18 cellular contexts compared by ENCODE assay signal in genomic region chr3:144424606-144425005, GRCh38.
A peak's percentile ranks its signal among the peaks of the same experiment; 100 is the strongest.
DNase-seq lines count a peak whose midpoint lies in the region; ATAC-seq and TF ChIP-seq lines count a peak whose summit lies in the region.
"Had no signal": no experiment of that assay in that cellular context is flagged by ENCODE, and none has a peak within 500 bp of the region (broad histone marks: within the 10 kb centered on the region; RNA-seq: fewer than 3 reads in every experiment).

No MANE protein-coding gene starts in this region.

- no peak for TF ChIP-seq CTCF in GM23338 (conservative IDR thresholded peaks at IDR 0.05; ENCODE audit: low read depth in 2 of 2)
- TF ChIP-seq CTCF in PC-3 (conservative IDR thresholded peaks at IDR 0.05; ENCODE audit: low read depth, low read length): no peak
- no peak for TF ChIP-seq CTCF in mesothelial cell of epicardium (IDR thresholded peaks at IDR 0.05; ENCODE audit: unreplicated experiment)
- TF ChIP-seq CTCF in gastroesophageal sphincter (IDR thresholded peaks at IDR 0.05): no peak

- H3K27me3 ChIP-seq in GM23338 (ENCODE audit: insufficient read depth) (no peaks in the 10 kb centered on the region), PC-3 (ENCODE audit: low read length) (no peaks in the 10 kb centered on the region), gastroesophageal sphincter (no peaks in the 10 kb centered on the region)
- H3K27me3 ChIP-seq: BE2C had no signal

- H3K9me3 Mint-ChIP-seq in GM23338 (no peaks in the 10 kb centered on the region), mesothelial cell of epicardium (peaks cover 3% of the 10 kb centered on the region)

- H3K79me2 ChIP-seq in GM23338 (replicated peaks; ENCODE audit: insufficient read depth) (no peaks in the 10 kb centered on the region), PC-3 (ENCODE audit: low read length) (no peaks in the 10 kb centered on the region)

- H3K36me3 Mint-ChIP-seq in GM23338 (ENCODE audit: low read depth) (no peaks in the 10 kb centered on the region), mesothelial cell of epicardium (no peaks in the 10 kb centered on the region)
- H3K36me3 Mint-ChIP-seq: CD4-positive, CD25-positive, alpha-beta regulatory T cell; CD8-positive, alpha-beta memory T cell had no signal

- no peaks in the 10 kb centered on the region for H3K9me2 ChIP-seq in GM23338 (ENCODE audit: insufficient read depth)
- H3K9me2 ChIP-seq in PC-3 (replicated peaks; ENCODE audit: low read length): no peaks in the 10 kb centered on the region

- POLR2A ChIA-PET in PC-3 (lab: Charles Lee; ENCODE audit: unreplicated experiment): interaction anchor here (0.7 kb wide), 1 partner anchor 449 kb away, joined by 3 read pairs; no protein-coding TSS in a partner anchor

- H2AFZ ChIP-seq in GM23338 (no peak overlapping the region), PC-3 (ENCODE audit: low read length) (no peak overlapping the region)
- H2AFZ ChIP-seq: GM23248 had no signal

- H3K27me3 Mint-ChIP-seq in GM23338 (ENCODE audit: insufficient read depth, low read depth, poor library complexity) (no peaks in the 10 kb centered on the region), mesothelial cell of epicardium (ENCODE audit: low read depth) (no peaks in the 10 kb centered on the region)
- H3K27me3 Mint-ChIP-seq: CD4-positive, CD25-positive, alpha-beta regulatory T cell had no signal

- H3K4me1 ChIP-seq in GM23338 (ENCODE audit: insufficient read depth) (no peaks in the 10 kb centered on the region), PC-3 (ENCODE audit: insufficient read depth, low read length) (peaks cover 5% of the 10 kb centered on the region; the same call in 1 of the 2 replicates), gastroesophageal sphincter (peaks cover 0 to 8% (median 0%) of the 10 kb centered on the region in 3 donors)
- H3K4me1 ChIP-seq: BE2C, Caco-2 had no signal

- H3K27ac ChIP-seq in GM23338 (ENCODE audit: low read depth): no peak overlapping the region
- H3K27ac ChIP-seq in PC-3 (ENCODE audit: low read length): no peak overlapping the region
- H3K27ac ChIP-seq in gastroesophageal sphincter: no peak overlapping the region
- H3K27ac ChIP-seq: GM23248 had no signal

- H3K4me3 ChIP-seq in GM23338: no peak overlapping the region
- no peak overlapping the region for H3K4me3 ChIP-seq in PC-3 (ENCODE audit: low read length)
- no peak overlapping the region for H3K4me3 ChIP-seq in gastroesophageal sphincter
- H3K4me3 ChIP-seq: GM23248, K562 had no signal

- H3K27ac Mint-ChIP-seq in GM23338 (peak overlapping the region; percentile 50), mesothelial cell of epicardium (peak overlapping the region; percentile 33)
- H3K27ac Mint-ChIP-seq: CD4-positive, CD25-positive, alpha-beta regulatory T cell; CD8-positive, alpha-beta memory T cell had no signal

- DNase-seq in GM23338 (ENCODE audit: low spot score) (no peak), PC-3 (peak; percentile 25), cerebellum (ENCODE audit: low spot score) (peak; percentile 53), mesothelial cell of epicardium (ENCODE audit: low spot score in 2 of 2, unreplicated experiment in 2 of 2) (no peak), COR-L47 (lab: John Stamatoyannopoulos, UW) (no peak)
- DNase-seq: ACHN; BE2C; Caco-2; CD4-positive, CD25-positive, alpha-beta regulatory T cell; CD8-positive, alpha-beta memory T cell; GDM1; GM23248; HCEC 1CT; IMR-90 had no signal

- H3F3A ChIP-seq in GM23338 (replicated peaks; ENCODE audit: low read depth): no peaks in the 10 kb centered on the region
- no peaks in the 10 kb centered on the region for H3F3A ChIP-seq in PC-3 (ENCODE audit: low read length, unreplicated experiment)

- intact Hi-C loops in PC-3 (cut with micrococcal nuclease): no loop called here

- H3K9ac ChIP-seq in PC-3 (ENCODE audit: low read length): no peak overlapping the region
- H3K9ac ChIP-seq: GM23248 had no signal

- BruUV-seq in PC-3 (replicated peaks; lab: Mats Ljungman, UMichigan): no TSS peak

- H3K36me3 ChIP-seq in GM23338 (ENCODE audit: insufficient read depth): no peaks in the 10 kb centered on the region
- H3K36me3 ChIP-seq in PC-3 (ENCODE audit: low read depth, low read length): no peaks in the 10 kb centered on the region
- no peaks in the 10 kb centered on the region for H3K36me3 ChIP-seq in gastroesophageal sphincter
- H3K36me3 ChIP-seq: BE2C had no signal

- H3K4me2 ChIP-seq in GM23338 (no peak overlapping the region), PC-3 (ENCODE audit: low read length) (no peak overlapping the region)

- ATAC-seq in GM23338 (no peak), PC-3 (no peak), gastroesophageal sphincter (no peak), GM21381 (IDR thresholded peaks at IDR 0.05; ENCODE audit: unreplicated experiment) (no peak), HG02678 (IDR thresholded peaks at IDR 0.05; ENCODE audit: unreplicated experiment) (no peak)
- ATAC-seq: K562 had no signal

- H3K4me3 Mint-ChIP-seq in GM23338 (no peak overlapping the region), mesothelial cell of epicardium (no peak overlapping the region)
- H3K4me3 Mint-ChIP-seq: CD4-positive, CD25-positive, alpha-beta regulatory T cell; CD8-positive, alpha-beta memory T cell had no signal

- CTCF ChIA-PET in PC-3 (lab: Charles Lee): no interaction called here

- TF ChIP-seq EP300 in gastroesophageal sphincter (IDR thresholded peaks at IDR 0.05): no peak

- H3K4me1 Mint-ChIP-seq in GM23338 (peaks cover 8% of the 10 kb centered on the region; the same call in 2 of the 3 replicates), mesothelial cell of epicardium (peaks cover 19% of the 10 kb centered on the region)
- H3K4me1 Mint-ChIP-seq: CD4-positive, CD25-positive, alpha-beta regulatory T cell; CD8-positive, alpha-beta memory T cell had no signal

- WGBS in gastroesophageal sphincter (ENCODE audit: low coverage in 1 of 2), 2 donors: 22 to 49% methylated on average over 3 to 4 of the region's 4 CpGs

- TF ChIP-seq POLR2A in gastroesophageal sphincter (IDR thresholded peaks at IDR 0.05): no peak

- H3K9me3 ChIP-seq in PC-3 (ENCODE audit: low read length): no peaks in the 10 kb centered on the region
- no peaks in the 10 kb centered on the region for H3K9me3 ChIP-seq in gastroesophageal sphincter
- H3K9me3 ChIP-seq: BE2C, Caco-2 had no signal

- H4K20me1 ChIP-seq in GM23338 (replicated peaks; ENCODE audit: insufficient read depth) (no peaks in the 10 kb centered on the region), PC-3 (ENCODE audit: low read length) (no peaks in the 10 kb centered on the region)

TF ChIP-seq in GM23338, 12 proteins besides CTCF, POLR2A, EP300 and RAD21 (continues in another document):
- no peak for TF ChIP-seq ZNF331 (CRISPR knock-in tag; IDR thresholded peaks at IDR 0.05; ENCODE audit: low read depth)
- no peak for TF ChIP-seq EZH2 (IDR thresholded peaks at IDR 0.05; ENCODE audit: low read depth, unreplicated experiment)
- no peak for TF ChIP-seq ZNF114 (CRISPR knock-in tag; IDR thresholded peaks at IDR 0.05)
- TF ChIP-seq POLR2AphosphoS5 (IDR thresholded peaks at IDR 0.05; ENCODE audit: low read depth): no peak
- TF ChIP-seq NANOG (IDR thresholded peaks at IDR 0.05; ENCODE audit: borderline replicate concordance): no peak
- no peak for TF ChIP-seq EZH2phosphoT487 (IDR thresholded peaks at IDR 0.05; ENCODE audit: unreplicated experiment)

Comparison
In these comparisons a context has a peak if more than half of its experiments do, and no peak if none do; other contexts are left out.
1. DNase-seq: peak in PC-3 (single experiment) and cerebellum (single experiment); none in GM23338 (single experiment), mesothelial cell of epicardium (0 of 2) and COR-L47 (single experiment).